ENCODE assay signal across 17 cellular contexts in genomic region chr9:16651445-16651964, GRCh38.
DNase-seq lines count a peak whose midpoint lies in the region; ATAC-seq, FAIRE-seq and TF ChIP-seq lines count a peak whose summit lies in the region.
"Had no signal": no experiment of that assay in that cellular context is flagged by ENCODE, and none has a peak within 500 bp of the region (broad histone marks: within the 10 kb centered on the region; RNA-seq: fewer than 3 reads in every experiment).

No MANE protein-coding gene starts in this region.

- ATAC-seq in WTC11 (no peak), HG02642 (IDR thresholded peaks at IDR 0.05; ENCODE audit: poor library complexity, unreplicated experiment) (no peak)
- ATAC-seq in activated naive CD4-positive, alpha-beta T cell treated with anti-CD3 and anti-CD28 coated beads, Interleukin-2, amount 50 U/mL, for 72 hours, result no peak

- POLR2A ChIA-PET in HEK293T (lab: Yijun Ruan, JAX), result interaction anchor here (1.0 kb wide), 1 partner anchor 76 kb away, joined by 3 read pairs; no protein-coding TSS in a partner anchor
- POLR2A ChIA-PET in WTC11 (lab: Charles Lee), result no interaction called here

- TF ChIP-seq CTCF in WTC11 (IDR thresholded peaks at IDR 0.05), result no peak
- TF ChIP-seq CTCF in osteocyte (IDR thresholded peaks at IDR 0.05), result no peak

- H3K36me3 Mint-ChIP-seq in WTC11 (no peaks in the 10 kb centered on the region), osteocyte (ENCODE audit: unreplicated experiment) (peaks cover 12% of the 10 kb centered on the region)
- H3K36me3 Mint-ChIP-seq in activated naive CD4-positive, alpha-beta T cell treated with anti-CD3 and anti-CD28 coated beads, Interleukin-2, amount 50 U/mL, for 72 hours, result no peaks in the 10 kb centered on the region

- H3K27me3 Mint-ChIP-seq in WTC11 (ENCODE audit: low read depth) (no peaks in the 10 kb centered on the region), osteocyte (ENCODE audit: unreplicated experiment) (no peaks in the 10 kb centered on the region)
- H3K27me3 Mint-ChIP-seq: IgD-negative memory B cell had no signal

- FAIRE-seq in GM12892 (lab: Jason Lieb, UNC), result peak; percentile 36
- FAIRE-seq: A204.1 had no signal

- DNase-seq in GM12892 (ENCODE audit: insufficient read length) (no peak), HEK293T (ENCODE audit: extremely low spot score) (no peak), WTC11 (ENCODE audit: low spot score) (no peak), osteocyte (ENCODE audit: extremely low spot score, unreplicated experiment) (no peak), epidermal melanocyte (ENCODE audit: insufficient read length, low spot score) (no peak)
- no peak for DNase-seq in activated naive CD4-positive, alpha-beta T cell treated with anti-CD3 and anti-CD28 coated beads, Interleukin-2, amount 50 U/mL, for 72 hours (ENCODE audit: low spot score in 2 of 2)
- DNase-seq: DMS79 treated with DMSO at 0.1 percent for 48 hours, H9, NCI-H1105 treated with DMSO at 0.1 percent for 48 hours, NCI-H1694 treated with DMSO at 0.1 percent for 48 hours, NCI-H226, NCI-H524, OCI-M1, Right ventricle myocardium superior had no signal

- peaks cover 72% of the 10 kb centered on the region for H3K4me1 Mint-ChIP-seq in WTC11
- H3K4me1 Mint-ChIP-seq in osteocyte (ENCODE audit: unreplicated experiment), result peaks cover 45% of the 10 kb centered on the region
- H3K4me1 Mint-ChIP-seq: IgD-negative memory B cell had no signal

- H3K4me3 Mint-ChIP-seq in WTC11, result no peak overlapping the region
- H3K4me3 Mint-ChIP-seq in osteocyte (ENCODE audit: unreplicated experiment), result no peak overlapping the region
- H3K4me3 Mint-ChIP-seq: H9, IgD-negative memory B cell had no signal

- CTCF ChIA-PET in HEK293T (lab: Yijun Ruan, JAX), result no interaction called here
- CTCF ChIA-PET in WTC11 (lab: Charles Lee), result no interaction called here

- H3K9me3 Mint-ChIP-seq in WTC11 (no peaks in the 10 kb centered on the region), osteocyte (ENCODE audit: unreplicated experiment) (no peaks in the 10 kb centered on the region)
- H3K9me3 Mint-ChIP-seq in activated naive CD4-positive, alpha-beta T cell treated with anti-CD3 and anti-CD28 coated beads, Interleukin-2, amount 50 U/mL, for 72 hours, result peaks cover 8 to 10% of the 10 kb centered on the region in 2 donors
- H3K9me3 Mint-ChIP-seq: H9 had no signal

- TF ChIP-seq POLR2A in GM12892 (IDR thresholded peaks at IDR 0.05; ENCODE audit: low read depth, low read length), result no peak

- H3K27ac Mint-ChIP-seq in WTC11, result peak overlapping the region; percentile 39; the same call in 1 of the 2 replicates
- peak overlapping the region; percentile 81 for H3K27ac Mint-ChIP-seq in osteocyte (ENCODE audit: unreplicated experiment)
- H3K27ac Mint-ChIP-seq in activated naive CD4-positive, alpha-beta T cell treated with anti-CD3 and anti-CD28 coated beads, Interleukin-2, amount 50 U/mL, for 72 hours, result no peak overlapping the region
- H3K27ac Mint-ChIP-seq: IgD-negative memory B cell had no signal

TF ChIP-seq in HEK293T, 16 proteins besides CTCF, POLR2A, EP300 and RAD21:
- TF ChIP-seq CTBP1 (IDR thresholded peaks at IDR 0.05; ENCODE audit: borderline replicate concordance), result peak; percentile 45; the same call in 1 of the 2 replicates
- TF ChIP-seq ZNF384 (IDR thresholded peaks at IDR 0.05), result no peak
- peak; percentile 89 for TF ChIP-seq PKNOX1 (IDR thresholded peaks at IDR 0.05)

TF ChIP-seq in WTC11, 78 proteins besides CTCF, POLR2A, EP300 and RAD21 (continues in another document):
- TF ChIP-seq ZNF232 (CRISPR knock-in tag; IDR thresholded peaks at IDR 0.05) (no peak), TEAD4 (CRISPR knock-in tag; IDR thresholded peaks at IDR 0.05) (no peak), RORB (CRISPR knock-in tag; IDR thresholded peaks at IDR 0.05) (no peak), JUN (CRISPR knock-in tag; IDR thresholded peaks at IDR 0.05) (no peak), FOXP1 (CRISPR knock-in tag; IDR thresholded peaks at IDR 0.05; ENCODE audit: borderline replicate concordance) (no peak), ELF4 (CRISPR knock-in tag; IDR thresholded peaks at IDR 0.05; ENCODE audit: low read depth) (no peak), ATF2 (CRISPR knock-in tag; IDR thresholded peaks at IDR 0.05; ENCODE audit: borderline replicate concordance, low read depth) (no peak), EMX1 (CRISPR knock-in tag; IDR thresholded peaks at IDR 0.05) (no peak), ZNF219 (CRISPR knock-in tag; IDR thresholded peaks at IDR 0.05; ENCODE audit: borderline replicate concordance) (no peak)
- TF ChIP-seq, protein P1, sequence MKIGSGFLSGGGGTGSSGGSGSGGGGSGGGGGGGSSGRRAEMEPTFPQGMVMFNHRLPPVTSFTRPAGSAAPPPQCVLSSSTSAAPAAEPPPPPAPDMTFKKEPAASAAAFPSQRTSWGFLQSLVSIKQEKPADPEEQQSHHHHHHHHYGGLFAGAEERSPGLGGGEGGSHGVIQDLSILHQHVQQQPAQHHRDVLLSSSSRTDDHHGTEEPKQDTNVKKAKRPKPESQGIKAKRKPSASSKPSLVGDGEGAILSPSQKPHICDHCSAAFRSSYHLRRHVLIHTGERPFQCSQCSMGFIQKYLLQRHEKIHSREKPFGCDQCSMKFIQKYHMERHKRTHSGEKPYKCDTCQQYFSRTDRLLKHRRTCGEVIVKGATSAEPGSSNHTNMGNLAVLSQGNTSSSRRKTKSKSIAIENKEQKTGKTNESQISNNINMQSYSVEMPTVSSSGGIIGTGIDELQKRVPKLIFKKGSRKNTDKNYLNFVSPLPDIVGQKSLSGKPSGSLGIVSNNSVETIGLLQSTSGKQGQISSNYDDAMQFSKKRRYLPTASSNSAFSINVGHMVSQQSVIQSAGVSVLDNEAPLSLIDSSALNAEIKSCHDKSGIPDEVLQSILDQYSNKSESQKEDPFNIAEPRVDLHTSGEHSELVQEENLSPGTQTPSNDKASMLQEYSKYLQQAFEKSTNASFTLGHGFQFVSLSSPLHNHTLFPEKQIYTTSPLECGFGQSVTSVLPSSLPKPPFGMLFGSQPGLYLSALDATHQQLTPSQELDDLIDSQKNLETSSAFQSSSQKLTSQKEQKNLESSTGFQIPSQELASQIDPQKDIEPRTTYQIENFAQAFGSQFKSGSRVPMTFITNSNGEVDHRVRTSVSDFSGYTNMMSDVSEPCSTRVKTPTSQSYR (CRISPR knock-in tag; IDR thresholded peaks at IDR 0.05), result no peak
- TF ChIP-seq, protein P2, sequence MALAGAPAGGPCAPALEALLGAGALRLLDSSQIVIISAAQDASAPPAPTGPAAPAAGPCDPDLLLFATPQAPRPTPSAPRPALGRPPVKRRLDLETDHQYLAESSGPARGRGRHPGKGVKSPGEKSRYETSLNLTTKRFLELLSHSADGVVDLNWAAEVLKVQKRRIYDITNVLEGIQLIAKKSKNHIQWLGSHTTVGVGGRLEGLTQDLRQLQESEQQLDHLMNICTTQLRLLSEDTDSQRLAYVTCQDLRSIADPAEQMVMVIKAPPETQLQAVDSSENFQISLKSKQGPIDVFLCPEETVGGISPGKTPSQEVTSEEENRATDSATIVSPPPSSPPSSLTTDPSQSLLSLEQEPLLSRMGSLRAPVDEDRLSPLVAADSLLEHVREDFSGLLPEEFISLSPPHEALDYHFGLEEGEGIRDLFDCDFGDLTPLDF (CRISPR knock-in tag; IDR thresholded peaks at IDR 0.05), result no peak
- TF ChIP-seq, protein P3, sequence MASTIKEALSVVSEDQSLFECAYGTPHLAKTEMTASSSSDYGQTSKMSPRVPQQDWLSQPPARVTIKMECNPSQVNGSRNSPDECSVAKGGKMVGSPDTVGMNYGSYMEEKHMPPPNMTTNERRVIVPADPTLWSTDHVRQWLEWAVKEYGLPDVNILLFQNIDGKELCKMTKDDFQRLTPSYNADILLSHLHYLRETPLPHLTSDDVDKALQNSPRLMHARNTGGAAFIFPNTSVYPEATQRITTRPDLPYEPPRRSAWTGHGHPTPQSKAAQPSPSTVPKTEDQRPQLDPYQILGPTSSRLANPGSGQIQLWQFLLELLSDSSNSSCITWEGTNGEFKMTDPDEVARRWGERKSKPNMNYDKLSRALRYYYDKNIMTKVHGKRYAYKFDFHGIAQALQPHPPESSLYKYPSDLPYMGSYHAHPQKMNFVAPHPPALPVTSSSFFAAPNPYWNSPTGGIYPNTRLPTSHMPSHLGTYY (CRISPR knock-in tag; IDR thresholded peaks at IDR 0.05), result no peak
- TF ChIP-seq, protein P4, sequence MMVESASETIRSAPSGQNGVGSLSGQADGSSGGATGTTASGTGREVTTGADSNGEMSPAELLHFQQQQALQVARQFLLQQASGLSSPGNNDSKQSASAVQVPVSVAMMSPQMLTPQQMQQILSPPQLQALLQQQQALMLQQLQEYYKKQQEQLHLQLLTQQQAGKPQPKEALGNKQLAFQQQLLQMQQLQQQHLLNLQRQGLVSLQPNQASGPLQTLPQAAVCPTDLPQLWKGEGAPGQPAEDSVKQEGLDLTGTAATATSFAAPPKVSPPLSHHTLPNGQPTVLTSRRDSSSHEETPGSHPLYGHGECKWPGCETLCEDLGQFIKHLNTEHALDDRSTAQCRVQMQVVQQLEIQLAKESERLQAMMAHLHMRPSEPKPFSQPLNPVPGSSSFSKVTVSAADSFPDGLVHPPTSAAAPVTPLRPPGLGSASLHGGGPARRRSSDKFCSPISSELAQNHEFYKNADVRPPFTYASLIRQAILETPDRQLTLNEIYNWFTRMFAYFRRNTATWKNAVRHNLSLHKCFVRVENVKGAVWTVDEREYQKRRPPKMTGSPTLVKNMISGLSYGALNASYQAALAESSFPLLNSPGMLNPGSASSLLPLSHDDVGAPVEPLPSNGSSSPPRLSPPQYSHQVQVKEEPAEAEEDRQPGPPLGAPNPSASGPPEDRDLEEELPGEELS (CRISPR knock-in tag; IDR thresholded peaks at IDR 0.05), result no peak

Comparison
In these comparisons a context has a peak if more than half of its experiments do, and no peak if none do; other contexts are left out.
1. H3K27ac Mint-ChIP-seq: peak in WTC11 (single experiment) and osteocyte (single experiment); none in activated naive CD4-positive, alpha-beta T cell treated with anti-CD3 and anti-CD28 coated beads, Interleukin-2, amount 50 U/mL, for 72 hours (0 of 2).